Comparison of ENCODE assay signal across 21 cellular contexts in the genomic region with DNA sequence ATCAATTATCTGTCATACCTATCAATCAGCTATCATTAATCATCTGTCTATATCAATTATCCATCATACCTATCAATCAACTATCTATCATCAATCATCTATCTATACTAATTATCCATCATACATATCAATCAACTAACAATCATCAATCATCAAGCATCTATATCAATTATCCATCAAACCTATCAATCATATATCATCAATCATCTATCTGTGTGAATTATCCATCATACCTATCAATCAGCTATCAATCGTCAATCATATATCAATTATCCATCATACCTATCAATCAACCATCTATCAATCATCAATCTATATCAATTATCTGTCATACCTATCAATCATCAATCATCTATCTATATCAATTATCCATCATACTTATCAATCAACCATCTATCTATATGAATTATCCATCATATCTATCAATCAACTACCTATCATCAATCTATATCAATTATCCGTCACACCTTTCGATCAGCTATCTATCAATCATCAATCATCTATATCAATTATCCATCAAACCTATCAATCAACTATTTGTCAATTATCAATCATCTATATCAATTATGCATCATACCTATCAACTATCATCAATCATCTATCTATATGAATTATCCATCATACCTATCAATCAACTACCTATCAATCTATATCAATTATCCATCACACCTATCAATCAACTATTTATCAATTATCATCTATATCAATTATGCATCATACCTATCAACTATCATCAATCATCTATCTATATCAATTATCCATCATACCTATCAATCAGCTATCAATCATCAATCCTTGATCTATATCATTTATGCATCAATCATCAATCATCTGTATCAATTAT.
DNase-seq lines count a peak whose midpoint lies in the region; ATAC-seq, FAIRE-seq and TF ChIP-seq lines count a peak whose summit lies in the region.
"Had no signal": no experiment of that assay in that cellular context is flagged by ENCODE, and none has a peak within 500 bp of the region (broad histone marks: within the 10 kb centered on the region; RNA-seq: fewer than 3 reads in every experiment).

No MANE protein-coding gene starts in this region.

- TF ChIP-seq POLR2A in H1 (IDR thresholded peaks at IDR 0.05; ENCODE audit: control extremely low read depth in 1 of 2, low read depth in 2 of 2, low read length in 2 of 2) = no peak

- H3K9ac ChIP-seq in H1 (replicated peaks in 1 of 4; ENCODE audit: extremely low read depth in 1 of 4, low read depth in 3 of 4, low read length in 3 of 4) = no peak overlapping the region
- H3K9ac ChIP-seq in H9 (ENCODE audit: extremely low read depth, insufficient read length, low read length) = no peak overlapping the region

- H3K4me1 ChIP-seq in H1 (replicated peaks in 1 of 4; ENCODE audit: control insufficient read depth in 3 of 4, insufficient read depth in 4 of 4, low read length in 3 of 4) (no peaks in the 10 kb centered on the region), H9 (ENCODE audit: insufficient read depth, low read length) (no peaks in the 10 kb centered on the region)

- TF ChIP-seq CTCF in H1 (IDR thresholded peaks at IDR 0.05; ENCODE audit: control extremely low read depth in 1 of 3, insufficient read depth in 1 of 3, low read depth in 1 of 3, low read length in 3 of 3) (no peak), mesothelial cell of epicardium (IDR thresholded peaks at IDR 0.05; ENCODE audit: unreplicated experiment) (no peak), type B pancreatic cell (conservative IDR thresholded peaks at IDR 0.05) (no peak), H9 (conservative IDR thresholded peaks at IDR 0.05) (no peak)

- H3K18ac ChIP-seq in H1 (ENCODE audit: extremely low read depth, low read length) (no peak overlapping the region), H9 (ENCODE audit: insufficient read length, low read depth, low read length) (no peak overlapping the region)

- CTCF ChIA-PET in H1 (lab: Charles Lee; ENCODE audit: partially characterized antibody) = no interaction called here

- H4K5ac ChIP-seq in H1 (ENCODE audit: insufficient read length, low read depth, low read length) (no peak overlapping the region), H9 (ENCODE audit: insufficient read length, low read depth, low read length) (no peak overlapping the region)

- WGBS in H1 (ENCODE audit: extremely low coverage in 1 of 2, insufficient coverage in 1 of 2, insufficient read length in 1 of 2, insufficient replicate concordance in 2 of 2, low coverage in 1 of 2, low lambda C conversion rate in 2 of 2, missing lambda C conversion rate in 1 of 2), 2 experiments = 65 to 100% methylated on average over 2 to 3 of the region's 3 CpGs
- WGBS in H9 (ENCODE audit: extremely low coverage, insufficient read length, low lambda C conversion rate) = 100% methylated on average over 2 of the region's 3 CpGs

- no peak overlapping the region for H3K23ac ChIP-seq in H1 (ENCODE audit: insufficient read length)
- no peak overlapping the region for H3K23ac ChIP-seq in H9 (ENCODE audit: insufficient read length, low read depth, low read length)

- H3K14ac ChIP-seq in H1 (ENCODE audit: insufficient read length) (no peak overlapping the region), H9 (ENCODE audit: insufficient read depth, low read length) (no peak overlapping the region)

- in situ Hi-C loops in KBM-7 (cut with MboI; ENCODE audit: low pct_unique_long_range_greater_than_20kb, low sequenced_read_pairs) = no loop called here

- H3K27ac Mint-ChIP-seq in mesothelial cell of epicardium (peak overlapping the region; percentile 3), type B pancreatic cell (peak overlapping the region; percentile 14), H9 (no peak overlapping the region)
- H3K27ac Mint-ChIP-seq: GM23338 had no signal

- H2BK15ac ChIP-seq in H1 (ENCODE audit: low read length) (no peak overlapping the region), H9 (ENCODE audit: low read depth, low read length) (no peak overlapping the region)

- H3K23me2 ChIP-seq in H1 (ENCODE audit: low read depth, low read length) (peaks cover 1% of the 10 kb centered on the region; the same call in 1 of the 2 replicates), H9 (ENCODE audit: insufficient read length, low read depth, low read length, poor library complexity, severe bottlenecking) (no peaks in the 10 kb centered on the region)

- no peak for ATAC-seq in GM21447 (IDR thresholded peaks at IDR 0.05; ENCODE audit: unreplicated experiment)
- ATAC-seq: GM23338 had no signal

- H4K91ac ChIP-seq in H1 (replicated peaks; ENCODE audit: insufficient read length, low read length) = no peak overlapping the region
- no peak overlapping the region for H4K91ac ChIP-seq in H9 (ENCODE audit: insufficient read length, low read depth, low read length)

- no peaks in the 10 kb centered on the region for H3K79me1 ChIP-seq in H1 (ENCODE audit: low read depth, low read length)
- no peaks in the 10 kb centered on the region for H3K79me1 ChIP-seq in H9 (ENCODE audit: insufficient read depth, low read depth, low read length, poor library complexity, severe bottlenecking)

- TF ChIP-seq EP300 in H1 (IDR thresholded peaks at IDR 0.05; ENCODE audit: borderline replicate concordance in 1 of 2, low read depth in 2 of 2, low read length in 2 of 2) = no peak

- H4K8ac ChIP-seq in H1 (ENCODE audit: extremely low read depth, insufficient read depth, low read length) (no peak overlapping the region), H9 (replicated peaks; ENCODE audit: insufficient read length, low read depth, low read length) (no peak overlapping the region)

- H2AK5ac ChIP-seq in H1 (ENCODE audit: low read depth, low read length) (no peak overlapping the region), H9 (ENCODE audit: insufficient read length, low read length) (no peak overlapping the region)

- no peak for TF ChIP-seq RAD21 in H1 (IDR thresholded peaks at IDR 0.05 in 1 of 2, conservative IDR thresholded peaks at IDR 0.05 in 1 of 2; ENCODE audit: low read depth in 2 of 2, low read length in 2 of 2)

- no peak for FAIRE-seq in H1 (lab: Jason Lieb, UNC)

- H2BK5ac ChIP-seq in H1 (ENCODE audit: low read depth, low read length) (no peak overlapping the region), H9 (ENCODE audit: insufficient read length, low read length) (no peak overlapping the region)

- H3K4ac ChIP-seq in H1 (replicated peaks; ENCODE audit: insufficient read length, low read depth, low read length) (no peak overlapping the region), H9 (ENCODE audit: low read depth, low read length) (no peak overlapping the region)

- no peak overlapping the region for H3K4me3 ChIP-seq in H1 (ENCODE audit: extremely low read depth in 1 of 4, insufficient read depth in 2 of 4, low read depth in 3 of 4, low read length in 4 of 4)
- H3K4me3 ChIP-seq: GM23338 had no signal

- no peaks in the 10 kb centered on the region for H3K79me2 ChIP-seq in H1 (ENCODE audit: control insufficient read depth in 1 of 2, insufficient read depth in 2 of 2, low read length in 2 of 2)
- no peaks in the 10 kb centered on the region for H3K79me2 ChIP-seq in H9 (ENCODE audit: insufficient read depth, low read length)

- H3K36me3 ChIP-seq in H1 (ENCODE audit: control insufficient read depth in 2 of 4, insufficient read depth in 4 of 4, low read length in 3 of 4) = no peaks in the 10 kb centered on the region

- H2BK12ac ChIP-seq in H1 (ENCODE audit: low read depth, low read length) (no peak overlapping the region), H9 (ENCODE audit: insufficient read length, low read depth, low read length) (no peak overlapping the region)

- POLR2A ChIA-PET in H1 (lab: Charles Lee; ENCODE audit: partially characterized antibody) = no interaction called here

- H2AFZ ChIP-seq in H1 (ENCODE audit: low read length) = no peak overlapping the region
- no peak overlapping the region for H2AFZ ChIP-seq in H9 (ENCODE audit: low read length)
- H2AFZ ChIP-seq: GM23338 had no signal

- H2BK120ac ChIP-seq in H1 (replicated peaks; ENCODE audit: low read depth, low read length) = no peak overlapping the region
- H2BK120ac ChIP-seq in H9 (ENCODE audit: low read depth, low read length, poor library complexity, severe bottlenecking) = no peak overlapping the region

- H3K4me3 Mint-ChIP-seq in mesothelial cell of epicardium (no peak overlapping the region), type B pancreatic cell (peak overlapping the region; percentile 5), H9 (no peak overlapping the region)
- H3K4me3 Mint-ChIP-seq: GM23338 had no signal

- peaks cover 1% of the 10 kb centered on the region for H3K27me3 Mint-ChIP-seq in mesothelial cell of epicardium (ENCODE audit: low read depth)
- H3K27me3 Mint-ChIP-seq in type B pancreatic cell = peaks cover 53% of the 10 kb centered on the region
- H3K27me3 Mint-ChIP-seq in H9 (ENCODE audit: low read depth) = peaks cover 18% of the 10 kb centered on the region

- H3K4me1 Mint-ChIP-seq in mesothelial cell of epicardium (no peaks in the 10 kb centered on the region), type B pancreatic cell (ENCODE audit: unreplicated experiment) (no peaks in the 10 kb centered on the region), H9 (peaks cover 0 to 5% of the 10 kb centered on the region in 2 experiments; a peak in 1 of 4 replicates)
- H3K4me1 Mint-ChIP-seq: GM23338 had no signal

- H3K27me3 ChIP-seq in H1 (replicated peaks in 1 of 4; ENCODE audit: control insufficient read depth in 3 of 4, extremely low read depth in 1 of 4, insufficient read depth in 3 of 4, low read length in 3 of 4) = no peaks in the 10 kb centered on the region
- no peaks in the 10 kb centered on the region for H3K27me3 ChIP-seq in H9 (ENCODE audit: insufficient read depth, low read length)

- H3K9me3 Mint-ChIP-seq in mesothelial cell of epicardium (peaks cover 12% of the 10 kb centered on the region), type B pancreatic cell (peaks cover 4% of the 10 kb centered on the region), H9 (peaks cover 6 to 13% of the 10 kb centered on the region in 2 experiments)

- H3K4me2 ChIP-seq in H1 (ENCODE audit: insufficient read depth in 1 of 2, low read depth in 2 of 2, low read length in 2 of 2) (no peak overlapping the region), H9 (ENCODE audit: insufficient read depth, insufficient read length, low read length) (no peak overlapping the region)
- H3K4me2 ChIP-seq: GM23338 had no signal

- H3K56ac ChIP-seq in H1 (replicated peaks; ENCODE audit: insufficient read length, low read depth, low read length) = peak overlapping the region; percentile 39
- no peak overlapping the region for H3K56ac ChIP-seq in H9 (ENCODE audit: insufficient read length, low read depth, low read length)

- H2BK20ac ChIP-seq in H1 (ENCODE audit: low read length) = no peak overlapping the region
- H2BK20ac ChIP-seq in H9 (ENCODE audit: low read depth, low read length, poor library complexity, severe bottlenecking) = no peak overlapping the region

- H4K20me1 ChIP-seq in H1 (replicated peaks in 1 of 2; ENCODE audit: control insufficient read depth in 1 of 2, insufficient read depth in 2 of 2, low read length in 2 of 2) = peaks cover 0 to 3% of the 10 kb centered on the region in 2 experiments
- no peaks in the 10 kb centered on the region for H4K20me1 ChIP-seq in H9 (ENCODE audit: control insufficient read depth, insufficient read depth, insufficient read length)

- 0 out of 4 replicates have a peak, but pooled peaks cover 0 to 2% of the 10 kb centered on the region in 2 experiments for H3K9me3 ChIP-seq in H1 (ENCODE audit: insufficient read depth in 2 of 2, low read depth in 1 of 2, low read length in 1 of 2)
- no peaks in the 10 kb centered on the region for H3K9me3 ChIP-seq in H9 (ENCODE audit: control insufficient read depth, low read depth, low read length)

- H3K36me3 Mint-ChIP-seq in mesothelial cell of epicardium = no peaks in the 10 kb centered on the region
- H3K36me3 Mint-ChIP-seq in type B pancreatic cell = peaks cover 9% of the 10 kb centered on the region
- H3K36me3 Mint-ChIP-seq in H9 (ENCODE audit: insufficient read depth in 1 of 3, low read depth in 3 of 3) = no peaks in the 10 kb centered on the region

- no peak overlapping the region for H3T11ph ChIP-seq in H9 (ENCODE audit: low read length)

- H3K27ac ChIP-seq in H1 (ENCODE audit: low read depth, low read length) (no peak overlapping the region), H9 (ENCODE audit: insufficient read length, low read depth, low read length) (no peak overlapping the region)
- H3K27ac ChIP-seq: HL-60, RWPE1 had no signal

- DNase-seq in KBM-7 (peak; percentile 20), H1 (ENCODE audit: low read depth in 1 of 2, low spot score in 2 of 2) (no peak), mesothelial cell of epicardium (ENCODE audit: low spot score in 2 of 2, unreplicated experiment in 2 of 2) (no peak), type B pancreatic cell (ENCODE audit: extremely low spot score, unreplicated experiment) (no peak), GDM1 (lab: John Stamatoyannopoulos, UW) (no peak), H9 (no peak), NCI-H524 treated with DMSO at 0.1 percent for 48 hours (lab: John Stamatoyannopoulos, UW) (no peak)
- DNase-seq: ACHN, DMS153, DND-41, HCEC 1CT, MV-4-11, NCI-H1105 treated with DMSO at 0.1 percent for 48 hours, NCI-H2029, NCI-H2227 treated with DMSO at 0.1 percent for 48 hours, NCI-H69, SHP77 had no signal

Comparison
In these comparisons a context has a peak if more than half of its experiments do, and no peak if none do; other contexts are left out.
1. H3K27ac Mint-ChIP-seq: peak in mesothelial cell of epicardium (single experiment) and type B pancreatic cell (single experiment); none in H9 (0 of 3).